ENCODE assay signal across 9 cellular contexts in the genomic region with DNA sequence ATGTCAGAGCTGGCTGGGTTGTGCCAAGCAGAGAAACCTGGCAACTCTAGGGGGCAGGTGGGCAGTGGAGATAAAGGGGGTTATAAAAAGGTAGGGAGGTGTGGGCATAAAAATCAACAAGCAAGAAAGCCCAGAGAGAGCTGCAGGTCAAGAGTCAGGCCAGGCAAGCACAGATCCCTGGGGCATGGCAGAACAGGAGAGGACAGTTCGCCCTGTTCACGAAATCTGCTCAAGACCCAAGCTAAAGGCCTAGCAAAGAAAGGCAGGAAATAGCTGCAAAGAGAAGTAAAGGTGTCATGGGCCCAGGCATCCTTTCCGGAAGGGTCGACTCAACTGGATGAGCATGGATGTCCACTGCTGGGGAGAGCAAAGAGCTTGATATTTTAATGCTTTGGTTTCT. TPM values are rescaled to one million over a fixed set of nuclear protein-coding genes. Genes with fewer than 3 reads are reported as not detected.
DNase-seq lines count a peak whose midpoint lies in the region; ATAC-seq and TF ChIP-seq lines count a peak whose summit lies in the region.
"Had no signal": no experiment of that assay in that cellular context is flagged by ENCODE, and none has a peak within 500 bp of the region (broad histone marks: within the 10 kb centered on the region; RNA-seq: fewer than 3 reads in every experiment).

No MANE protein-coding gene starts in this region.

- no peak for ATAC-seq in right cardiac atrium

- DNase-seq in right cardiac atrium (no peak), cardiac septum (ENCODE audit: low spot score) (no peak), caudate nucleus (lab: John Stamatoyannopoulos, UW) (no peak), vagina (ENCODE audit: extremely low spot score in 2 of 2) (no peak), NOMO-1 (lab: John Stamatoyannopoulos, UW; ENCODE audit: unreplicated experiment in 2 of 2) (no peak), NCI-H446 (lab: John Stamatoyannopoulos, UW) (no peak), NCI-H1048 (lab: John Stamatoyannopoulos, UW) (no peak)

- H3K4me3 ChIP-seq in right cardiac atrium (ENCODE audit: low read length): peak overlapping the region; percentile 99
- peak overlapping the region; percentile 68 to 88 for H3K4me3 ChIP-seq in muscle layer of duodenum (ENCODE audit: low read depth in 1 of 2, low read length in 2 of 2)
- peak overlapping the region; percentile 56 to 68 for H3K4me3 ChIP-seq in vagina

- H3K9me3 ChIP-seq in right cardiac atrium (ENCODE audit: control insufficient read depth, low read length) (no peaks in the 10 kb centered on the region), muscle layer of duodenum (ENCODE audit: control insufficient read depth in 1 of 2, low read length in 2 of 2) (no peaks in the 10 kb centered on the region), vagina (no peaks in the 10 kb centered on the region)

- H3K36me3 ChIP-seq in muscle layer of duodenum (ENCODE audit: control insufficient read depth in 1 of 2, insufficient read depth in 2 of 2, low read length in 2 of 2): peaks cover 3 to 6% of the 10 kb centered on the region in 2 donors
- H3K36me3 ChIP-seq in vagina: no peaks in the 10 kb centered on the region

- H3K27ac ChIP-seq in right cardiac atrium (ENCODE audit: low read length) (peak overlapping the region; percentile 85), caudate nucleus (ENCODE audit: low read depth, low read length) (peak overlapping the region; percentile 97), muscle layer of duodenum (ENCODE audit: low read length) (peak overlapping the region; percentile 98), vagina (peak overlapping the region; percentile 95)
- H3K27ac ChIP-seq: KMS-11 had no signal

- 21% methylated on average over 4 of the region's 4 CpGs for WGBS in right cardiac atrium

- no peaks in the 10 kb centered on the region for H3K27me3 ChIP-seq in right cardiac atrium (ENCODE audit: control insufficient read depth, insufficient read depth)
- H3K27me3 ChIP-seq in muscle layer of duodenum (ENCODE audit: low read depth, low read length): no peaks in the 10 kb centered on the region
- H3K27me3 ChIP-seq in vagina: no peaks in the 10 kb centered on the region

- H3K4me1 ChIP-seq in right cardiac atrium (ENCODE audit: control insufficient read depth, insufficient read depth, low read length) (peaks cover 26% of the 10 kb centered on the region), muscle layer of duodenum (ENCODE audit: control insufficient read depth in 1 of 2, insufficient read depth in 2 of 2, low read length in 2 of 2) (peaks cover 19 to 32% of the 10 kb centered on the region in 2 donors), vagina (peaks cover 71% of the 10 kb centered on the region)

- intact Hi-C loops in right cardiac atrium (cut with DNase I): loop anchor here in 1 of 4 donors (10.0 kb wide), 1 partner anchor 49 kb away; no protein-coding TSS in a partner anchor
- intact Hi-C loops in cardiac septum (cut with DNase I): loop anchor here (2.0 kb wide), 1 partner anchor 17 kb away; no protein-coding TSS in a partner anchor
- intact Hi-C loops in vagina (cut with DNase I): loop anchor here (10.0 kb wide), 1 partner anchor 119 kb away; no protein-coding TSS in a partner anchor

- TF ChIP-seq CTCF in vagina (IDR thresholded peaks at IDR 0.05): no peak

- no peak for TF ChIP-seq POLR2A in vagina (IDR thresholded peaks at IDR 0.05)

RNA-seq across cellular contexts. Expression of gene MBNL2, which starts 3.4 kb away (rescaled TPM):
- 10 to 100 TPM; 71.8 to 89.6 (median 76.2) TPM for total RNA-seq in right cardiac atrium
- polyA plus RNA-seq in right cardiac atrium: 23.2 TPM
- total RNA-seq in cardiac septum: 67.6 TPM
- total RNA-seq in vagina: 63.1 TPM
